9 cellular contexts compared by ENCODE assay signal in the genomic region with DNA sequence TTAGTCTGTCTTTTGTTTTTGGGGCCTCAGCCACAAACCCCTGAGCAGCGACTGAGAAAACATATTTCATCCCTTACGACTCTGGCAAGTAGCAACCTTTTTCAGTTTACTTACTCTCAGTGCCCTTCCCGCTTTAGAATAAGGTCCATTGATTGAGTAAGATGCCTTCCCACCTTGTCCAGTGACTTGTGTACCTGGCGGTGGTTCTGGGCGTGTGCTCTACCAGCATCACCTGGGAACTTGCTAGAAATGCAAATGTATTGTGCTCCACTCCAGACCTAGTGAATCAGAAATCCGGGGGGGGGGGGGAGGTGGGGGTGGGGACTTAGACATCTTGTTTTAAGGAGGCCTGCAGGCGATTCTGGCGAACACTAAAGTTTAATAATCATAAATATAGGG.
DNase-seq lines count a peak whose midpoint lies in the region; TF ChIP-seq lines count a peak whose summit lies in the region.
"Had no signal": no experiment of that assay in that cellular context is flagged by ENCODE, and none has a peak within 500 bp of the region (broad histone marks: within the 10 kb centered on the region; RNA-seq: fewer than 3 reads in every experiment).

No MANE protein-coding gene starts in this region.

- no peaks in the 10 kb centered on the region for H3K27me3 Mint-ChIP-seq in activated naive CD8-positive, alpha-beta T cell

- H3K79me2 ChIP-seq in neural cell (replicated peaks; ENCODE audit: insufficient read depth, low read length): no peaks in the 10 kb centered on the region

- H3K9me2 ChIP-seq in neural cell (ENCODE audit: insufficient read depth, low read length): no peaks in the 10 kb centered on the region

- no peak for TF ChIP-seq CTCF in neural cell (IDR thresholded peaks at IDR 0.05; ENCODE audit: poor library complexity, severe bottlenecking)
- TF ChIP-seq CTCF in GM10248 (IDR thresholded peaks at IDR 0.05; ENCODE audit: control extremely low read depth, extremely low read depth, low read depth, missing control alignments): no peak

- H3K4me3 Mint-ChIP-seq in activated naive CD8-positive, alpha-beta T cell: peak overlapping the region; percentile 84

- H3K9me3 ChIP-seq in neural cell (ENCODE audit: low read length): no peaks in the 10 kb centered on the region

- no peak overlapping the region for H3K9ac ChIP-seq in neural cell (ENCODE audit: low read length)

- H3K36me3 ChIP-seq in H7 (replicated peaks; ENCODE audit: control insufficient read depth, insufficient read depth, low read length) (no peaks in the 10 kb centered on the region), neural cell (ENCODE audit: insufficient read depth, low read length) (no peaks in the 10 kb centered on the region)

- peak overlapping the region; percentile 83 for H3K27ac Mint-ChIP-seq in activated naive CD8-positive, alpha-beta T cell

- DNase-seq in DMS53 (lab: John Stamatoyannopoulos, UW): peak; percentile 74
- no peak for DNase-seq in DMS53 treated with DMSO at 0.1 percent for 48 hours (lab: John Stamatoyannopoulos, UW; ENCODE audit: unreplicated experiment)
- DNase-seq in H7: peak; percentile 10
- no peak for DNase-seq in HEK293T (ENCODE audit: extremely low spot score)
- no peak for DNase-seq in GM10248 (ENCODE audit: extremely low spot score)
- DNase-seq in NCI-H2171 (lab: John Stamatoyannopoulos, UW): no peak

- no peak for TF ChIP-seq RAD21 in neural cell (conservative IDR thresholded peaks at IDR 0.05)

- H3K27me3 ChIP-seq in H7 (ENCODE audit: control insufficient read depth, insufficient read depth, low read length): peaks cover 2% of the 10 kb centered on the region; the same call in 1 of the 2 replicates
- H3K27me3 ChIP-seq in neural cell (ENCODE audit: insufficient read depth, low read depth, low read length): no peaks in the 10 kb centered on the region

- no peak overlapping the region for H2AFZ ChIP-seq in neural cell (ENCODE audit: low read depth, low read length)

- POLR2A ChIA-PET in HEK293T (lab: Yijun Ruan, JAX): interaction anchor here (1.4 kb wide), 1 partner anchor 49 kb away, joined by 3 read pairs; no protein-coding TSS in a partner anchor
- POLR2A ChIA-PET in GM10248 (lab: Yijun Ruan, JAX): interaction anchor here (0.7 to 1.6 kb wide), 3 partner anchors 49 to 376 kb away, joined by 5 to 6 read pairs (median 5); no protein-coding TSS in a partner anchor

- no peak overlapping the region for H3K4me2 ChIP-seq in neural cell (ENCODE audit: low read length)

- peaks cover 69% of the 10 kb centered on the region for H3K4me1 Mint-ChIP-seq in activated naive CD8-positive, alpha-beta T cell (ENCODE audit: low read depth)

- H4K20me1 ChIP-seq in neural cell (ENCODE audit: insufficient read depth): no peaks in the 10 kb centered on the region

- CTCF ChIA-PET in HEK293T (lab: Yijun Ruan, JAX) (interaction anchor here (0.6 to 2.6 kb wide), 16 partner anchors 9 to 1126 kb away, joined by 3 to 29 read pairs (median 6); no protein-coding TSS in a partner anchor), GM10248 (lab: Yijun Ruan, JAX) (interaction anchor here (0.9 to 15.2 kb wide), 60 partner anchors 10 to 414 kb away, joined by 3 to 175 read pairs (median 5); partner anchors contain the start of gene EXTL2)

- H3K9me3 Mint-ChIP-seq in activated naive CD8-positive, alpha-beta T cell (ENCODE audit: low read depth): no peaks in the 10 kb centered on the region

- H3K4me3 ChIP-seq in H7 (ENCODE audit: insufficient read depth, low read depth, low read length) (no peak overlapping the region), neural cell (ENCODE audit: low read length) (peak overlapping the region; percentile 61)

- no peaks in the 10 kb centered on the region for H3F3A ChIP-seq in neural cell (ENCODE audit: insufficient read depth, low read length, poor library complexity, severe bottlenecking)

- no peak for TF ChIP-seq EP300 in neural cell (conservative IDR thresholded peaks at IDR 0.05; ENCODE audit: poor library complexity, severe bottlenecking)

- H3K36me3 Mint-ChIP-seq in activated naive CD8-positive, alpha-beta T cell: no peaks in the 10 kb centered on the region

- H3K27ac ChIP-seq in neural cell (ENCODE audit: low read length): no peak overlapping the region
- H3K27ac ChIP-seq: 22Rv1 had no signal

TF ChIP-seq in neural cell, 6 proteins besides CTCF, POLR2A, EP300 and RAD21:
- TF ChIP-seq SMC3 (conservative IDR thresholded peaks at IDR 0.05; ENCODE audit: poor library complexity): no peak
- no peak for TF ChIP-seq REST (IDR thresholded peaks at IDR 0.05; ENCODE audit: borderline replicate concordance)
- no peak for TF ChIP-seq POLR2AphosphoS5 (IDR thresholded peaks at IDR 0.05)
- TF ChIP-seq EZH2 (IDR thresholded peaks at IDR 0.05; ENCODE audit: borderline replicate concordance, insufficient read depth, low read length, poor library complexity, severe bottlenecking): no peak
- no peak for TF ChIP-seq TAF1 (IDR thresholded peaks at IDR 0.05; ENCODE audit: low read depth)
- no peak for TF ChIP-seq MXI1 (conservative IDR thresholded peaks at IDR 0.05; ENCODE audit: poor library complexity, severe bottlenecking)

TF ChIP-seq in HEK293T, 16 proteins besides CTCF, POLR2A, EP300 and RAD21:
- TF ChIP-seq FOXK2 (IDR thresholded peaks at IDR 0.05): no peak
- TF ChIP-seq ZNF384 (IDR thresholded peaks at IDR 0.05): no peak
- no peak for TF ChIP-seq FOXA1 (IDR thresholded peaks at IDR 0.05)
- TF ChIP-seq CTBP1 (IDR thresholded peaks at IDR 0.05; ENCODE audit: borderline replicate concordance): no peak
- no peak for TF ChIP-seq FOXM1 (IDR thresholded peaks at IDR 0.05; ENCODE audit: borderline replicate concordance)
- no peak for TF ChIP-seq LEF1 (IDR thresholded peaks at IDR 0.05; ENCODE audit: borderline replicate concordance)
- no peak for TF ChIP-seq L3MBTL2 (conservative IDR thresholded peaks at IDR 0.05)
- no peak for TF ChIP-seq NFRKB (IDR thresholded peaks at IDR 0.05)
- TF ChIP-seq ELF4 (IDR thresholded peaks at IDR 0.05): no peak
- TF ChIP-seq ARNT (IDR thresholded peaks at IDR 0.05): no peak
- no peak for TF ChIP-seq SP1 (IDR thresholded peaks at IDR 0.05)
- no peak for TF ChIP-seq SUZ12 (IDR thresholded peaks at IDR 0.05)
- no peak for TF ChIP-seq HDGF (IDR thresholded peaks at IDR 0.05; ENCODE audit: borderline replicate concordance)
- TF ChIP-seq TARDBP (IDR thresholded peaks at IDR 0.05): no peak
- no peak for TF ChIP-seq BHLHE40 (IDR thresholded peaks at IDR 0.05; ENCODE audit: borderline replicate concordance)
- TF ChIP-seq, protein P1, sequence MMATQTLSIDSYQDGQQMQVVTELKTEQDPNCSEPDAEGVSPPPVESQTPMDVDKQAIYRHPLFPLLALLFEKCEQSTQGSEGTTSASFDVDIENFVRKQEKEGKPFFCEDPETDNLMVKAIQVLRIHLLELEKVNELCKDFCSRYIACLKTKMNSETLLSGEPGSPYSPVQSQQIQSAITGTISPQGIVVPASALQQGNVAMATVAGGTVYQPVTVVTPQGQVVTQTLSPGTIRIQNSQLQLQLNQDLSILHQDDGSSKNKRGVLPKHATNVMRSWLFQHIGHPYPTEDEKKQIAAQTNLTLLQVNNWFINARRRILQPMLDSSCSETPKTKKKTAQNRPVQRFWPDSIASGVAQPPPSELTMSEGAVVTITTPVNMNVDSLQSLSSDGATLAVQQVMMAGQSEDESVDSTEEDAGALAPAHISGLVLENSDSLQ (IDR thresholded peaks at IDR 0.05): no peak

Comparison
In these comparisons a context has a peak if more than half of its experiments do, and no peak if none do; other contexts are left out.
1. DNase-seq: peak in DMS53 (single experiment) and H7 (single experiment); none in DMS53 treated with DMSO at 0.1 percent for 48 hours (single experiment), HEK293T (single experiment), GM10248 (single experiment) and NCI-H2171 (single experiment).